12 cellular contexts compared by ENCODE assay signal in the genomic region with DNA sequence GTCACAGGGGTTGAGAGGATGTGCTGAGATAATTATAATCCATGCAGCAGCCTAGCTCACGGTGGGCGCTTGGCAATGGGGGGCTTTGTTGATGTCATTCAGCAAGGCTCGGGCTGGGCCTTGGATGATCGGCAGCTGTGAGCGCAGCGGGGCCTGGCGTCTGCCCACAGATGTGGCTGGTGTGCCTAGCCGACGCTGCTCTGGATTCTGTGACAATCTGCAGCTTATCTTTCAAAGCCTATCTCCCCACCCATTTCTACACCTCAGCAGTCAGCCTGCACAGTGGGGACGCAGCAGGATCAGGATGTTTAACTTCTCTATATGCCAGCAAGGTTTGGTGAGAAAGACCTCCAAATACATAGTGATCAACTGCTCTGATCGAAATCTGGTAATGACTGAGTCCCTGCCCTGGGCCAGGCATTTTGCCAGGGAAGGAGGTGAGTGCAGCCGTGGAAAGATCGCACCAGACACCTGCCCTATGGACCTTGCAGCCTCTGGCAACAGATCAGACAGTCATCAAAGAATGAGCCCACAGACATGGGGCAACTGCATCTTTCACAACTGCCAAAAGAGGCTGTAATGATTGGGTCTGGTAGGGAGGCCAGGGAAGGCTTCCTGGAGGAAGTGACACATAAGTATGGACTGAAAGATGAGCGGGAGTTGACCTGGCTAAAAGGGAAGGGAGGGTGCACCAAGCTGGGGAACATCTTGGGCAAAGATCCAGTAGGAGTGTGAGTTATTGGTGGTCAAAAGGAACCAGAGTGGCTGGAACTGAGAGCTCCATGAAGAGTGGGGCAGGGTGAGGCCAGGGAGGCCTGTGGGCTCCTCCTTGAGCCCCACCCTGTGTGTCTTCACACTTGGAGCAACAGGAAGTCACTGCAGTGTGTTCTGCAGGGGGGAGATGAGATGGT. TPM values are rescaled to one million over a fixed set of nuclear protein-coding genes. Genes with fewer than 3 reads are reported as not detected.
DNase-seq lines count a peak whose midpoint lies in the region; ATAC-seq and TF ChIP-seq lines count a peak whose summit lies in the region.
"Had no signal": no experiment of that assay in that cellular context is flagged by ENCODE, and none has a peak within 500 bp of the region (broad histone marks: within the 10 kb centered on the region; RNA-seq: fewer than 3 reads in every experiment).

No MANE protein-coding gene starts in this region.

- DNase-seq in Right ventricle myocardium inferior (ENCODE audit: missing footprints): peak; percentile 42
- no peak for DNase-seq in left ventricle myocardium inferior
- DNase-seq in RWPE2 (ENCODE audit: low spot score): no peak
- peak; percentile 84 to 87 for DNase-seq in foreskin fibroblast
- no peak for DNase-seq in left lung
- DNase-seq in GM23338 (ENCODE audit: low spot score): no peak
- DNase-seq: activated naive CD8-positive, alpha-beta T cell treated with anti-CD3 and anti-CD28 coated beads, Interleukin-2, amount 10 ng/mL, durations not matched to agents 7 days and 5 days; gastrocnemius medialis; NCI-H748 treated with DMSO at 0.1 percent for 48 hours had no signal

- H4K20me1 ChIP-seq in GM23338 (replicated peaks; ENCODE audit: insufficient read depth): no peaks in the 10 kb centered on the region; the same call in 1 of the 2 replicates

- no peak overlapping the region for H2AFZ ChIP-seq in GM23338

- H3K27ac Mint-ChIP-seq in GM23338: no peak overlapping the region; the same call in 1 of the 2 replicates
- H3K27ac Mint-ChIP-seq: activated naive CD8-positive, alpha-beta T cell treated with anti-CD3 and anti-CD28 coated beads, Interleukin-2, amount 10 ng/mL, durations not matched to agents 7 days and 5 days had no signal

- H3K4me3 Mint-ChIP-seq in GM23338: no peak overlapping the region
- H3K4me3 Mint-ChIP-seq: activated naive CD8-positive, alpha-beta T cell treated with anti-CD3 and anti-CD28 coated beads, Interleukin-2, amount 10 ng/mL, durations not matched to agents 7 days and 5 days had no signal

- no peak overlapping the region for H3K27ac ChIP-seq in left ventricle myocardium inferior (replicated peaks)
- H3K27ac ChIP-seq in RWPE2 (ENCODE audit: poor library complexity, severe bottlenecking): peak overlapping the region; percentile 91
- no peak overlapping the region for H3K27ac ChIP-seq in left lung
- H3K27ac ChIP-seq in GM23338 (ENCODE audit: low read depth): no peak overlapping the region
- H3K27ac ChIP-seq: gastrocnemius medialis, neutrophil had no signal

- H3K36me3 Mint-ChIP-seq in GM23338 (ENCODE audit: low read depth): no peaks in the 10 kb centered on the region
- H3K36me3 Mint-ChIP-seq: activated naive CD8-positive, alpha-beta T cell treated with anti-CD3 and anti-CD28 coated beads, Interleukin-2, amount 10 ng/mL, durations not matched to agents 7 days and 5 days had no signal

- H3K4me3 ChIP-seq in left ventricle myocardium inferior (no peak overlapping the region), RWPE2 (ENCODE audit: severe bottlenecking) (no peak overlapping the region), foreskin fibroblast (ENCODE audit: low read depth in 1 of 2, low read length in 2 of 2) (no peak overlapping the region), left lung (no peak overlapping the region), GM23338 (no peak overlapping the region)
- H3K4me3 ChIP-seq: gastrocnemius medialis had no signal

- peaks cover 11% of the 10 kb centered on the region for H3K4me1 ChIP-seq in left ventricle myocardium inferior
- H3K4me1 ChIP-seq in RWPE2 (ENCODE audit: insufficient read depth, poor library complexity, severe bottlenecking): peaks cover 35% of the 10 kb centered on the region
- H3K4me1 ChIP-seq in left lung: peaks cover 19 to 35% of the 10 kb centered on the region in 2 donors
- H3K4me1 ChIP-seq in GM23338 (ENCODE audit: insufficient read depth): no peaks in the 10 kb centered on the region
- H3K4me1 ChIP-seq: gastrocnemius medialis had no signal

- H3K27me3 Mint-ChIP-seq in GM23338 (ENCODE audit: insufficient read depth, low read depth, poor library complexity): peaks cover 6% of the 10 kb centered on the region

- H3K9me3 Mint-ChIP-seq in GM23338: no peaks in the 10 kb centered on the region
- H3K9me3 Mint-ChIP-seq: activated naive CD8-positive, alpha-beta T cell treated with anti-CD3 and anti-CD28 coated beads, Interleukin-2, amount 10 ng/mL, durations not matched to agents 7 days and 5 days had no signal

- TF ChIP-seq CTCF in left ventricle myocardium inferior (IDR thresholded peaks at IDR 0.05; ENCODE audit: borderline replicate concordance): no peak
- TF ChIP-seq CTCF in RWPE2 (IDR thresholded peaks at IDR 0.05; ENCODE audit: poor library complexity, severe bottlenecking): no peak
- TF ChIP-seq CTCF in foreskin fibroblast (IDR thresholded peaks at IDR 0.05; ENCODE audit: low read depth, low read length): no peak
- TF ChIP-seq CTCF in left lung (IDR thresholded peaks at IDR 0.05): no peak
- no peak for TF ChIP-seq CTCF in GM23338 (conservative IDR thresholded peaks at IDR 0.05; ENCODE audit: low read depth in 2 of 2)

- H3K27me3 ChIP-seq in left ventricle myocardium inferior (ENCODE audit: low read depth): peaks cover 37% of the 10 kb centered on the region
- no peaks in the 10 kb centered on the region for H3K27me3 ChIP-seq in RWPE2 (ENCODE audit: insufficient read depth, poor library complexity, severe bottlenecking)
- peaks cover 0 to 8% of the 10 kb centered on the region in 2 donors for H3K27me3 ChIP-seq in left lung
- no peaks in the 10 kb centered on the region for H3K27me3 ChIP-seq in GM23338 (ENCODE audit: insufficient read depth)
- H3K27me3 ChIP-seq: neutrophil had no signal

- no peaks in the 10 kb centered on the region for H3K36me3 ChIP-seq in left ventricle myocardium inferior
- H3K36me3 ChIP-seq in RWPE2 (ENCODE audit: low read depth): no peaks in the 10 kb centered on the region
- no peaks in the 10 kb centered on the region for H3K36me3 ChIP-seq in left lung
- no peaks in the 10 kb centered on the region for H3K36me3 ChIP-seq in GM23338 (ENCODE audit: insufficient read depth)
- H3K36me3 ChIP-seq: gastrocnemius medialis, neutrophil had no signal

- ATAC-seq in Right ventricle myocardium inferior (no peak), RWPE2 (ENCODE audit: low read depth) (peak; percentile 46), HG03439 (IDR thresholded peaks at IDR 0.05; ENCODE audit: unreplicated experiment) (no peak), HG02981 (IDR thresholded peaks at IDR 0.05; ENCODE audit: unreplicated experiment) (no peak), left lung (no peak), GM23338 (no peak)
- ATAC-seq: gastrocnemius medialis had no signal

- no peak overlapping the region for H3K4me2 ChIP-seq in GM23338

- no peaks in the 10 kb centered on the region for H3K79me2 ChIP-seq in GM23338 (replicated peaks; ENCODE audit: insufficient read depth)

- H3K4me1 Mint-ChIP-seq in GM23338: peaks cover 7% of the 10 kb centered on the region

- H3K9me3 ChIP-seq in left ventricle myocardium inferior (replicated peaks) (no peaks in the 10 kb centered on the region), RWPE2 (ENCODE audit: severe bottlenecking) (no peaks in the 10 kb centered on the region), left lung (no peaks in the 10 kb centered on the region)
- H3K9me3 ChIP-seq: gastrocnemius medialis, neutrophil had no signal

- intact Hi-C loops in Right ventricle myocardium inferior (cut with DNase I): no loop called here
- intact Hi-C loops in left ventricle myocardium inferior (cut with micrococcal nuclease): no loop called here
- intact Hi-C loops in left lung (cut with DNase I): no loop called here

- no peaks in the 10 kb centered on the region for H3K9me2 ChIP-seq in GM23338 (ENCODE audit: insufficient read depth)

- no peaks in the 10 kb centered on the region for H3F3A ChIP-seq in GM23338 (replicated peaks; ENCODE audit: low read depth)

TF ChIP-seq in GM23338, 12 proteins besides CTCF, POLR2A, EP300 and RAD21:
- TF ChIP-seq, protein P1, sequence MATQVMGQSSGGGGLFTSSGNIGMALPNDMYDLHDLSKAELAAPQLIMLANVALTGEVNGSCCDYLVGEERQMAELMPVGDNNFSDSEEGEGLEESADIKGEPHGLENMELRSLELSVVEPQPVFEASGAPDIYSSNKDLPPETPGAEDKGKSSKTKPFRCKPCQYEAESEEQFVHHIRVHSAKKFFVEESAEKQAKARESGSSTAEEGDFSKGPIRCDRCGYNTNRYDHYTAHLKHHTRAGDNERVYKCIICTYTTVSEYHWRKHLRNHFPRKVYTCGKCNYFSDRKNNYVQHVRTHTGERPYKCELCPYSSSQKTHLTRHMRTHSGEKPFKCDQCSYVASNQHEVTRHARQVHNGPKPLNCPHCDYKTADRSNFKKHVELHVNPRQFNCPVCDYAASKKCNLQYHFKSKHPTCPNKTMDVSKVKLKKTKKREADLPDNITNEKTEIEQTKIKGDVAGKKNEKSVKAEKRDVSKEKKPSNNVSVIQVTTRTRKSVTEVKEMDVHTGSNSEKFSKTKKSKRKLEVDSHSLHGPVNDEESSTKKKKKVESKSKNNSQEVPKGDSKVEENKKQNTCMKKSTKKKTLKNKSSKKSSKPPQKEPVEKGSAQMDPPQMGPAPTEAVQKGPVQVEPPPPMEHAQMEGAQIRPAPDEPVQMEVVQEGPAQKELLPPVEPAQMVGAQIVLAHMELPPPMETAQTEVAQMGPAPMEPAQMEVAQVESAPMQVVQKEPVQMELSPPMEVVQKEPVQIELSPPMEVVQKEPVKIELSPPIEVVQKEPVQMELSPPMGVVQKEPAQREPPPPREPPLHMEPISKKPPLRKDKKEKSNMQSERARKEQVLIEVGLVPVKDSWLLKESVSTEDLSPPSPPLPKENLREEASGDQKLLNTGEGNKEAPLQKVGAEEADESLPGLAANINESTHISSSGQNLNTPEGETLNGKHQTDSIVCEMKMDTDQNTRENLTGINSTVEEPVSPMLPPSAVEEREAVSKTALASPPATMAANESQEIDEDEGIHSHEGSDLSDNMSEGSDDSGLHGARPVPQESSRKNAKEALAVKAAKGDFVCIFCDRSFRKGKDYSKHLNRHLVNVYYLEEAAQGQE (IDR thresholded peaks at IDR 0.05; ENCODE audit: unreplicated experiment): no peak
- no peak for TF ChIP-seq EZH2 (IDR thresholded peaks at IDR 0.05; ENCODE audit: low read depth, unreplicated experiment)
- TF ChIP-seq, protein P2, sequence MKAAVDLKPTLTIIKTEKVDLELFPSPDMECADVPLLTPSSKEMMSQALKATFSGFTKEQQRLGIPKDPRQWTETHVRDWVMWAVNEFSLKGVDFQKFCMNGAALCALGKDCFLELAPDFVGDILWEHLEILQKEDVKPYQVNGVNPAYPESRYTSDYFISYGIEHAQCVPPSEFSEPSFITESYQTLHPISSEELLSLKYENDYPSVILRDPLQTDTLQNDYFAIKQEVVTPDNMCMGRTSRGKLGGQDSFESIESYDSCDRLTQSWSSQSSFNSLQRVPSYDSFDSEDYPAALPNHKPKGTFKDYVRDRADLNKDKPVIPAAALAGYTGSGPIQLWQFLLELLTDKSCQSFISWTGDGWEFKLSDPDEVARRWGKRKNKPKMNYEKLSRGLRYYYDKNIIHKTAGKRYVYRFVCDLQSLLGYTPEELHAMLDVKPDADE (IDR thresholded peaks at IDR 0.05): no peak

RNA-seq across cellular contexts. Expression of gene EPHB2, which starts 35.3 kb away (rescaled TPM):
- total RNA-seq in Right ventricle myocardium inferior (3.5 TPM), left ventricle myocardium inferior (2.0 TPM), left lung (10 to 100 TPM; 11.3 to 15.9 TPM)
- total RNA-seq in GM23338 (2014; rRNA removed; shearing (Covaris generic)): 19.2 and 20.1 TPM in 2 replicates
- polyA plus RNA-seq in GM23338 (2016; fragmentation: Nextera tagmentation; extraction: Ambion mirVana): 4.1 and 4.5 TPM in 2 replicates

Comparison
In these comparisons a context has a peak if more than half of its experiments do, and no peak if none do; other contexts are left out.
1. DNase-seq: peak in Right ventricle myocardium inferior (single experiment) and foreskin fibroblast (2 of 2); none in left ventricle myocardium inferior (single experiment), RWPE2 (single experiment), left lung (0 of 2) and GM23338 (single experiment).